Comparison of ENCODE assay signal across 21 cellular contexts in the genomic region with DNA sequence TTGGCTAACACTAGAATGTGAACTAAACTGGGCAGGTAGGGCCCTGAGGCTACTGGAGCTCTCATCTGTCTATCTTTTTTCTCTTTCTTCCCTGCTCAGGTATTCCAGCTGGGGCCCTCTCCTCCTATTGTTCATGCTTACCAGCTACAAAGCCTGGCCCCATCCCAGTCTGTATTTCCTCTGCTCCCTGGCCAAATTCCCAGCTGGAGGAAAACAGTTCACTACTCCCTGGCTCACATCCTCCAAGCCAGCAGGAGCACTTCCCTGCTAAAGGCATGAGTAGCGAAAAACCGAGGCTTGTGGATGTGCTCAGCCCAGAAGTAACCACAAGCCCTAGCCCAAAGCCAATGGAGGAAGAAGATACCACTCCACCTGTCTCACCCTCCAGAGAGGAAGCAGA.
DNase-seq lines count a peak whose midpoint lies in the region; ATAC-seq and TF ChIP-seq lines count a peak whose summit lies in the region.
"Had no signal": no experiment of that assay in that cellular context is flagged by ENCODE, and none has a peak within 500 bp of the region (broad histone marks: within the 10 kb centered on the region; RNA-seq: fewer than 3 reads in every experiment).

No MANE protein-coding gene starts in this region.

- H3K27me3 Mint-ChIP-seq in immature natural killer cell (ENCODE audit: low read depth in 3 of 3) = peaks cover 0 to 9% (median 0%) of the 10 kb centered on the region in 3 donors
- H3K27me3 Mint-ChIP-seq: B cell had no signal

- TF ChIP-seq POLR2A in heart left ventricle (IDR thresholded peaks at IDR 0.05) = no peak
- TF ChIP-seq POLR2A in ovary (IDR thresholded peaks at IDR 0.05) = no peak

- no peak overlapping the region for H3K4me3 Mint-ChIP-seq in immature natural killer cell
- H3K4me3 Mint-ChIP-seq: B cell; CD8-positive, alpha-beta T cell; GM23338; HFFc6 had no signal

- no peak overlapping the region for H3K27ac Mint-ChIP-seq in immature natural killer cell
- H3K27ac Mint-ChIP-seq: B cell; CD8-positive, alpha-beta T cell; GM23338; HFFc6 had no signal

- H3K9me3 Mint-ChIP-seq in immature natural killer cell = peaks cover 0 to 16% (median 7%) of the 10 kb centered on the region in 6 donors
- H3K9me3 Mint-ChIP-seq: HFFc6 had no signal

- H3K4me1 ChIP-seq in heart left ventricle (no peaks in the 10 kb centered on the region), ovary (ENCODE audit: insufficient read depth) (no peaks in the 10 kb centered on the region)

- intact Hi-C loops in heart left ventricle (cut with DNase I) (no loop called here), left cardiac atrium (cut with DNase I) (no loop called here), ovary (cut with DNase I) (no loop called here)

- no peaks in the 10 kb centered on the region for H3K4me1 Mint-ChIP-seq in immature natural killer cell
- H3K4me1 Mint-ChIP-seq: B cell had no signal

- WGBS in heart left ventricle, 4 donors = 44 to 61% (median 51%) methylated on average over 2 of the region's 2 CpGs
- 37 to 66% (median 39%) methylated on average over 2 of the region's 2 CpGs for WGBS in ovary, 3 donors

- TF ChIP-seq EP300 in ovary (IDR thresholded peaks at IDR 0.05) = no peak

- H3K36me3 ChIP-seq in heart left ventricle = no peaks in the 10 kb centered on the region
- H3K36me3 ChIP-seq in MG63 = no peaks in the 10 kb centered on the region
- no peaks in the 10 kb centered on the region for H3K36me3 ChIP-seq in ovary
- H3K36me3 ChIP-seq: BLaER1 treated with 17β-estradiol and CSF1 and Interleukin-3, amounts not matched to agents 10 nM and 100 nM had no signal

- ATAC-seq in heart left ventricle (peak in 1 of 4 donors; percentile 47), left cardiac atrium (no peak), GM19455 (IDR thresholded peaks at IDR 0.05; ENCODE audit: unreplicated experiment) (no peak)
- ATAC-seq: CD8-positive, alpha-beta T cell; GM23338; HCT116 had no signal

- H3K4me3 ChIP-seq in heart left ventricle = no peak overlapping the region
- H3K4me3 ChIP-seq in MG63 = no peak overlapping the region
- H3K4me3 ChIP-seq in ovary = no peak overlapping the region
- H3K4me3 ChIP-seq: BLaER1 treated with 17β-estradiol and CSF1 and Interleukin-3, amounts not matched to agents 10 nM and 100 nM; GM23338 had no signal

- peaks cover 0 to 3% (median 0%) of the 10 kb centered on the region in 3 donors for H3K36me3 Mint-ChIP-seq in immature natural killer cell
- H3K36me3 Mint-ChIP-seq: CD8-positive, alpha-beta T cell had no signal

- H3K9me3 ChIP-seq in heart left ventricle (no peaks in the 10 kb centered on the region), MG63 (no peaks in the 10 kb centered on the region), ovary (no peaks in the 10 kb centered on the region)

- H3K27ac ChIP-seq in heart left ventricle (no peak overlapping the region), ovary (no peak overlapping the region)
- H3K27ac ChIP-seq: BLaER1 treated with 17β-estradiol and CSF1 and Interleukin-3, amounts not matched to agents 10 nM and 100 nM; HL-60 had no signal

- TF ChIP-seq CTCF in heart left ventricle (IDR thresholded peaks at IDR 0.05) (no peak), ovary (IDR thresholded peaks at IDR 0.05) (no peak)

- DNase-seq in heart left ventricle = peak in 4 of 5 donors; percentile 8 to 29 (median 22)
- no peak for DNase-seq in left cardiac atrium
- DNase-seq in MG63 = peak; percentile 20
- peak; percentile 15 for DNase-seq in cerebellum (ENCODE audit: low spot score)
- peak in 4 of 5 donors; percentile 12 to 42 (median 32) for DNase-seq in ovary
- DNase-seq in immature natural killer cell = no peak
- no peak for DNase-seq in AML-193 (lab: John Stamatoyannopoulos, UW)
- DNase-seq: 8988T; Calu3; CD8-positive, alpha-beta T cell; DMS79 treated with DMSO at 0.1 percent for 48 hours; EL; GDM1; H7; HFFc6 had no signal

- H3K27me3 ChIP-seq in heart left ventricle (no peaks in the 10 kb centered on the region), MG63 (no peaks in the 10 kb centered on the region), ovary (no peaks in the 10 kb centered on the region)

Comparison
In these comparisons a context has a peak if more than half of its experiments do, and no peak if none do; other contexts are left out.
1. DNase-seq: peak in heart left ventricle (4 of 5), MG63 (single experiment), cerebellum (single experiment) and ovary (4 of 5); none in left cardiac atrium (single experiment), immature natural killer cell (0 of 3) and AML-193 (0 of 2).